ENCODE assay signal across 7 cellular contexts in the genomic region with DNA sequence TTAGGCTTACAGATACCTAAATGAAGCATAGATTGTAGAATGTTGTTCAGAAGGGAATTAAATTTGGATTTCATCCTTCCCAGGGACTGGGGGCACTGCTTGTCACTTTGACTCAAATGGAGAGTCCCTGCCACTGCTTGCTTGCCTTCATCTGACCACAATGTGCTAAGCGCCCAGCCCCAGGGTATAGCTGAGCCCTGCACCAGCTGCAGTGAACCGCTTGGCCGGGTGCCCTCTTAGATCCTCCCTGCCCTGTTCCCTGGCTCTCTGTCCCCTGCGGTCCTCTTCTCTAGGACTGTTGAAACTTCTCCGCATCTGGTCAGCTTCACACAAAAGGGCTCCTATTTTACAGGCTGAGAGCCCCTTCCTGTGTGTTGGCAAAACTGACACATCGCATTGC.
DNase-seq lines count a peak whose midpoint lies in the region; ATAC-seq, FAIRE-seq and TF ChIP-seq lines count a peak whose summit lies in the region.
"Not testable (repeated sequence)": the region's sequence is repeated elsewhere in the genome, so short reads cannot be mapped to it uniquely, and the experiment has no call there.

No MANE protein-coding gene starts in this region.

- H3K79me2 ChIP-seq in OCI-LY3 (ENCODE audit: low read length), result not testable (repeated sequence)

- not testable (repeated sequence) for H3K4me3 ChIP-seq in OCI-LY3 (ENCODE audit: low read length); breast epithelium; pancreas

- ATAC-seq in left colon, result peak; percentile 59
- peak; percentile 29 to 70 (median 66) for ATAC-seq in pancreas
- peak; percentile 60 to 91 for ATAC-seq in stimulated activated naive B cell treated with anti-CD40 and anti-IgM and Interleukin-4, amounts not matched to agents 10 μg/mL and 1 μg/mL and 100 μg/mL, for 72 hours (replicated peaks)

- H2AFZ ChIP-seq in OCI-LY3 (ENCODE audit: low read depth, low read length), result not testable (repeated sequence)

- not testable (repeated sequence) for H3K4me3 Mint-ChIP-seq in activated CD4-positive, alpha-beta memory T cell treated with anti-CD3 and anti-CD28 coated beads for 36 hours; activated naive CD4-positive, alpha-beta T cell treated with anti-CD3 and anti-CD28 coated beads, Interleukin-2, amount 10 ng/mL, durations not matched to agents 7 days and 5 days; stimulated activated naive B cell treated with anti-CD40 and anti-IgM and Interleukin-4, amounts not matched to agents 10 μg/mL and 1 μg/mL and 100 μg/mL, for 72 hours

- POLR2A ChIA-PET in activated CD4-positive, alpha-beta memory T cell treated with anti-CD3 and anti-CD28 coated beads for 36 hours (lab: Charles Lee), result not testable (repeated sequence)

- H3K36me3 Mint-ChIP-seq in activated CD4-positive, alpha-beta memory T cell treated with anti-CD3 and anti-CD28 coated beads for 36 hours; activated naive CD4-positive, alpha-beta T cell treated with anti-CD3 and anti-CD28 coated beads, Interleukin-2, amount 10 ng/mL, durations not matched to agents 7 days and 5 days; stimulated activated naive B cell treated with anti-CD40 and anti-IgM and Interleukin-4, amounts not matched to agents 10 μg/mL and 1 μg/mL and 100 μg/mL, for 72 hours: not testable (repeated sequence)

- peak overlapping the region; percentile 33 for H3K4me2 ChIP-seq in OCI-LY3 (ENCODE audit: low read length)

- WGBS in pancreas, 2 donors, result 48 to 69% methylated on average over 4 to 5 of the region's 6 CpGs

- H3K9me3 ChIP-seq in OCI-LY3 (ENCODE audit: insufficient read depth, low read length); breast epithelium; pancreas: not testable (repeated sequence)

- not testable (repeated sequence) for H3K9ac ChIP-seq in OCI-LY3 (ENCODE audit: low read length)

- not testable (repeated sequence) for H4K20me1 ChIP-seq in OCI-LY3 (ENCODE audit: insufficient read depth, low read length)

- not testable (repeated sequence) for H3K27ac Mint-ChIP-seq in activated CD4-positive, alpha-beta memory T cell treated with anti-CD3 and anti-CD28 coated beads for 36 hours; stimulated activated naive B cell treated with anti-CD40 and anti-IgM and Interleukin-4, amounts not matched to agents 10 μg/mL and 1 μg/mL and 100 μg/mL, for 72 hours
- H3K27ac Mint-ChIP-seq in activated naive CD4-positive, alpha-beta T cell treated with anti-CD3 and anti-CD28 coated beads, Interleukin-2, amount 10 ng/mL, durations not matched to agents 7 days and 5 days, result peak overlapping the region; percentile 81

- DNase-seq in activated CD4-positive, alpha-beta memory T cell treated with anti-CD3 and anti-CD28 coated beads for 36 hours, result peak; percentile 15
- DNase-seq in activated naive CD4-positive, alpha-beta T cell treated with anti-CD3 and anti-CD28 coated beads, Interleukin-2, amount 10 ng/mL, durations not matched to agents 7 days and 5 days; left colon; pancreas; stimulated activated naive B cell treated with anti-CD40 and anti-IgM and Interleukin-4, amounts not matched to agents 10 μg/mL and 1 μg/mL and 100 μg/mL, for 72 hours: not testable (repeated sequence)
- DNase-seq in breast epithelium (ENCODE audit: low spot score in 2 of 2), result peak; percentile 43 to 57

- H3K27me3 ChIP-seq in OCI-LY3 (ENCODE audit: low read depth, low read length); breast epithelium; pancreas: not testable (repeated sequence)

- intact Hi-C loops in activated CD4-positive, alpha-beta memory T cell treated with anti-CD3 and anti-CD28 coated beads for 36 hours (cut with micrococcal nuclease); breast epithelium (cut with DNase I; ENCODE audit: low total_unique reads); left colon (cut with DNase I, micrococcal nuclease); pancreas (cut with DNase I): not testable (repeated sequence)

- H3K4me1 ChIP-seq in OCI-LY3 (ENCODE audit: low read length), result peaks cover 15% of the 10 kb centered on the region
- H3K4me1 ChIP-seq in breast epithelium, pancreas: not testable (repeated sequence)

- FAIRE-seq in pancreas (lab: Jason Lieb, UNC), result not testable (repeated sequence)

- not testable (repeated sequence) for H3K4me1 Mint-ChIP-seq in activated CD4-positive, alpha-beta memory T cell treated with anti-CD3 and anti-CD28 coated beads for 36 hours (ENCODE audit: low read depth); stimulated activated naive B cell treated with anti-CD40 and anti-IgM and Interleukin-4, amounts not matched to agents 10 μg/mL and 1 μg/mL and 100 μg/mL, for 72 hours
- peaks cover 25% of the 10 kb centered on the region for H3K4me1 Mint-ChIP-seq in activated naive CD4-positive, alpha-beta T cell treated with anti-CD3 and anti-CD28 coated beads, Interleukin-2, amount 10 ng/mL, durations not matched to agents 7 days and 5 days

- CTCF ChIA-PET in activated CD4-positive, alpha-beta memory T cell treated with anti-CD3 and anti-CD28 coated beads for 36 hours (lab: Charles Lee); activated naive CD4-positive, alpha-beta T cell treated with anti-CD3 and anti-CD28 coated beads, Interleukin-2, amount 10 ng/mL, durations not matched to agents 7 days and 5 days (lab: Charles Lee): not testable (repeated sequence)

- not testable (repeated sequence) for TF ChIP-seq CTCF in OCI-LY3 (IDR thresholded peaks at IDR 0.05; ENCODE audit: low read depth, low read length); breast epithelium (IDR thresholded peaks at IDR 0.05); pancreas (IDR thresholded peaks at IDR 0.05)

- TF ChIP-seq POLR2A in breast epithelium (IDR thresholded peaks at IDR 0.05), result not testable (repeated sequence)

- not testable (repeated sequence) for H3K27me3 Mint-ChIP-seq in activated CD4-positive, alpha-beta memory T cell treated with anti-CD3 and anti-CD28 coated beads for 36 hours; activated naive CD4-positive, alpha-beta T cell treated with anti-CD3 and anti-CD28 coated beads, Interleukin-2, amount 10 ng/mL, durations not matched to agents 7 days and 5 days; stimulated activated naive B cell treated with anti-CD40 and anti-IgM and Interleukin-4, amounts not matched to agents 10 μg/mL and 1 μg/mL and 100 μg/mL, for 72 hours

- H3K36me3 ChIP-seq in OCI-LY3 (replicated peaks; ENCODE audit: low read depth, low read length); breast epithelium; pancreas: not testable (repeated sequence)

- H3K9me3 Mint-ChIP-seq in activated CD4-positive, alpha-beta memory T cell treated with anti-CD3 and anti-CD28 coated beads for 36 hours; activated naive CD4-positive, alpha-beta T cell treated with anti-CD3 and anti-CD28 coated beads, Interleukin-2, amount 10 ng/mL, durations not matched to agents 7 days and 5 days; stimulated activated naive B cell treated with anti-CD40 and anti-IgM and Interleukin-4, amounts not matched to agents 10 μg/mL and 1 μg/mL and 100 μg/mL, for 72 hours: not testable (repeated sequence)

- not testable (repeated sequence) for H3K27ac ChIP-seq in OCI-LY3 (ENCODE audit: low read length); breast epithelium; pancreas
